In genomic region chr20:25056601-25057233, GRCh38 we compare ENCODE assay signal across 8 cellular contexts. TPM values are rescaled to one million over a fixed set of nuclear protein-coding genes. Genes with fewer than 3 reads are reported as not detected.
DNase-seq lines count a peak whose midpoint lies in the region; ATAC-seq and TF ChIP-seq lines count a peak whose summit lies in the region.

No MANE protein-coding gene starts in this region.

- H3K4me1 ChIP-seq in breast epithelium = peaks cover 20 to 24% of the 10 kb centered on the region in 2 donors

- H3K36me3 Mint-ChIP-seq in mesothelial cell of epicardium = no peaks in the 10 kb centered on the region

- intact Hi-C loops in breast epithelium (cut with DNase I; ENCODE audit: low total_unique reads) = loop anchor here (5.0 kb wide), 1 partner anchor 64 kb away; the partner anchor contains the start of gene APMAP

- H3K9me3 ChIP-seq in breast epithelium = no peaks in the 10 kb centered on the region

- peak overlapping the region; percentile 90 to 96 for H3K27ac ChIP-seq in breast epithelium

- no peak overlapping the region for H3K27ac Mint-ChIP-seq in mesothelial cell of epicardium

- H3K4me3 Mint-ChIP-seq in mesothelial cell of epicardium = peak overlapping the region; percentile 61

- ATAC-seq in GM18505 (IDR thresholded peaks at IDR 0.05; ENCODE audit: unreplicated experiment) = peak; percentile 24
- ATAC-seq in HG03103 (IDR thresholded peaks at IDR 0.05; ENCODE audit: low read depth, unreplicated experiment) = peak; percentile 19
- no peak for ATAC-seq in GM21717 (IDR thresholded peaks at IDR 0.05; ENCODE audit: unreplicated experiment)

- no peaks in the 10 kb centered on the region for H3K27me3 ChIP-seq in breast epithelium

- peaks cover 6% of the 10 kb centered on the region for H3K4me1 Mint-ChIP-seq in mesothelial cell of epicardium

- peak overlapping the region; percentile 78 to 91 (median 84) for H3K4me3 ChIP-seq in breast epithelium

- TF ChIP-seq POLR2A in GM18505 (IDR thresholded peaks at IDR 0.05; ENCODE audit: borderline replicate concordance, extremely low read depth, insufficient read depth, insufficient read length) (no peak), breast epithelium (IDR thresholded peaks at IDR 0.05) (no peak)

- no peaks in the 10 kb centered on the region for H3K9me3 Mint-ChIP-seq in mesothelial cell of epicardium

- no peak for DNase-seq in breast epithelium (ENCODE audit: low spot score in 2 of 2)
- DNase-seq in mesothelial cell of epicardium (ENCODE audit: low spot score in 2 of 2, unreplicated experiment in 2 of 2) = no peak
- DNase-seq in SW480 (ENCODE audit: low spot score) = no peak
- no peak for DNase-seq in NCI-H187 treated with DMSO at 0.1 percent for 48 hours (lab: John Stamatoyannopoulos, UW)
- DNase-seq in AG08395 (ENCODE audit: low spot score) = no peak

- TF ChIP-seq CTCF in breast epithelium (IDR thresholded peaks at IDR 0.05) (no peak), mesothelial cell of epicardium (IDR thresholded peaks at IDR 0.05; ENCODE audit: unreplicated experiment) (no peak)

- peaks cover 94% of the 10 kb centered on the region for H3K27me3 Mint-ChIP-seq in mesothelial cell of epicardium (ENCODE audit: low read depth)

- H3K36me3 ChIP-seq in breast epithelium = no peaks in the 10 kb centered on the region

RNA-seq across cellular contexts. Expression of gene ACSS1, which starts 1.2 kb away (rescaled TPM):
- total RNA-seq in breast epithelium (10 to 100 TPM; 17.6 to 38.2 (median 37.4) TPM), mesothelial cell of epicardium (4.0 to 5.2 TPM (median 4.8 TPM) in 3 replicates)

RNA-seq across cellular contexts. Expression of gene VSX1, which starts 25.2 kb away (rescaled TPM):
- under 1 TPM in 1 of 3 donors, not detected in 2; 0.44 TPM for total RNA-seq in breast epithelium
- not detected in 3 replicates for total RNA-seq in mesothelial cell of epicardium
